ENCODE assay signal across 21 cellular contexts in the genomic region with DNA sequence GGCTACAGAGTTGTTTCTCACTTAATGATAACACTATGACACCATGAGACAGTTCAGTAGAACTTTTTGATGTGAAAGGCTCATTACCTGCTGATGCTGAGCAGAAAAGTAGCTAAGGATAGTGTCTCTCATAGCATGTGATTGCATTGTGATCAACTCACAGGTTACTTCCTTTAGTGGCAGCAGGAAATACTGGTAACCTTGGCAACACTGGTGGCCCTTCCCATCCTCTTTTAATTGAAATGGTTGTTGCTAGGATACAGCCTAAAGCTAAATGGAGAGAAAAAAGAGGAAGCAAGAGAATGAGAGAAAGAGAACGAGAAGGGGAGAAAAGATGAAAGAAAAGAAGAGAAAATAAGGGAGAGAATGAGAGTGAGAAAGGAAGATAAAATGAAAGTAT.
A peak's percentile ranks its signal among the peaks of the same experiment; 100 is the strongest.
DNase-seq lines count a peak whose midpoint lies in the region; ATAC-seq and TF ChIP-seq lines count a peak whose summit lies in the region.
"Had no signal": no experiment of that assay in that cellular context is flagged by ENCODE, and none has a peak within 500 bp of the region (broad histone marks: within the 10 kb centered on the region; RNA-seq: fewer than 3 reads in every experiment).

No MANE protein-coding gene starts in this region.

- H3K9me3 Mint-ChIP-seq in neural crest cell = peaks cover 2% of the 10 kb centered on the region
- H3K9me3 Mint-ChIP-seq: activated naive CD8-positive, alpha-beta T cell treated with anti-CD3 and anti-CD28 coated beads, Interleukin-2, amount 50 U/mL, for 24 hours; mesothelial cell of epicardium had no signal

- no peaks in the 10 kb centered on the region for H3K36me3 ChIP-seq in GM23248 (ENCODE audit: low read depth)
- H3K36me3 ChIP-seq: cardiac muscle cell, Peyer's patch, right atrium auricular region, stomach, vagina had no signal

- WGBS in GM23248 (ENCODE audit: low coverage in 1 of 2, low lambda C conversion rate in 2 of 2, missing lambda C conversion rate in 2 of 2), 2 experiments = 64 to 76% methylated on average over 1 of the region's 1 CpG

- H3K27ac ChIP-seq in GM23248 = no peak overlapping the region
- H3K27ac ChIP-seq: cardiac muscle cell, hepatocyte, Peyer's patch, right atrium auricular region, stomach, vagina had no signal

- in situ Hi-C loops in GM23248 (cut with MboI) = no loop called here

- no peak for TF ChIP-seq CTCF in neural crest cell (conservative IDR thresholded peaks at IDR 0.05)

- H3K27me3 ChIP-seq in GM23248 (replicated peaks; ENCODE audit: insufficient read depth) = no peaks in the 10 kb centered on the region
- H3K27me3 ChIP-seq: cardiac muscle cell, hepatocyte, Peyer's patch, right atrium auricular region, stomach, vagina had no signal

- H3K27ac Mint-ChIP-seq in neural crest cell (ENCODE audit: unreplicated experiment) = peak overlapping the region; percentile 0
- H3K27ac Mint-ChIP-seq: activated naive CD8-positive, alpha-beta T cell treated with anti-CD3 and anti-CD28 coated beads, Interleukin-2, amount 50 U/mL, for 24 hours; mesothelial cell of epicardium had no signal

- no peak overlapping the region for H2AFZ ChIP-seq in GM23248
- H2AFZ ChIP-seq: hepatocyte had no signal

- H3K4me3 ChIP-seq in GM23248 = no peak overlapping the region
- H3K4me3 ChIP-seq: cardiac muscle cell, hepatocyte, Peyer's patch, right atrium auricular region, stomach, vagina had no signal

- H3K4me3 Mint-ChIP-seq in neural crest cell = no peak overlapping the region
- H3K4me3 Mint-ChIP-seq: activated naive CD8-positive, alpha-beta T cell treated with anti-CD3 and anti-CD28 coated beads, Interleukin-2, amount 50 U/mL, for 24 hours; mesothelial cell of epicardium had no signal

- no peak overlapping the region for H3K4me2 ChIP-seq in GM23248 (ENCODE audit: unreplicated experiment)
- H3K4me2 ChIP-seq: hepatocyte, SK-N-SH had no signal

- H3K9me2 ChIP-seq in GM23248 (ENCODE audit: insufficient read depth) = no peaks in the 10 kb centered on the region
- H3K9me2 ChIP-seq: SK-N-SH had no signal

- H3K4me1 ChIP-seq in GM23248 (ENCODE audit: insufficient read depth) = no peaks in the 10 kb centered on the region
- H3K4me1 ChIP-seq: Peyer's patch, right atrium auricular region, stomach, vagina had no signal

- H3K27me3 Mint-ChIP-seq in neural crest cell (ENCODE audit: low read depth) = no peaks in the 10 kb centered on the region

- no peaks in the 10 kb centered on the region for H3F3A ChIP-seq in GM23248 (ENCODE audit: insufficient read depth)

- peaks cover 13% of the 10 kb centered on the region for H3K4me1 Mint-ChIP-seq in neural crest cell

- no peak overlapping the region for H3K9ac ChIP-seq in GM23248
- H3K9ac ChIP-seq: SK-N-SH had no signal

- H3K9me3 ChIP-seq in GM23248 (ENCODE audit: low read depth) = no peaks in the 10 kb centered on the region
- H3K9me3 ChIP-seq: Peyer's patch, right atrium auricular region, SK-N-SH, stomach, vagina had no signal

- peak; percentile 38 to 43 for DNase-seq in NCI-H2081 (lab: John Stamatoyannopoulos, UW)
- no peak for DNase-seq in NCI-H2081 treated with DMSO at 0.1 percent for 48 hours (lab: John Stamatoyannopoulos, UW)
- peak; percentile 21 for DNase-seq in NAMALWA (ENCODE audit: low spot score)
- DNase-seq in OCI-M1 (lab: John Stamatoyannopoulos, UW) = peak; percentile 42
- no peak for DNase-seq in neural crest cell (ENCODE audit: low read depth, low spot score)
- DNase-seq in GM23248 = no peak
- no peak for DNase-seq in stimulated activated CD4-positive, alpha-beta T cell treated with anti-CD3 and anti-CD28 coated beads, Interleukin-4, amount 100 ng/mL, for 1 hour
- DNase-seq: activated CD4-positive, alpha-beta T cell treated with anti-CD3 and anti-CD28 coated beads, Interleukin-2, amount 50 U/mL, for 4 hours; activated naive CD8-positive, alpha-beta T cell treated with anti-CD3 and anti-CD28 coated beads, Interleukin-2, amount 50 U/mL, for 24 hours; activated T-cell treated with anti-CD3 and anti-CD28 coated beads, Interleukin-2, amount 50 U/mL, for 48 hours; GF-D8; Kasumi-1; Peyer's patch; SK-N-SH; stomach had no signal

- no peaks in the 10 kb centered on the region for H3K36me3 Mint-ChIP-seq in neural crest cell (ENCODE audit: low read depth)
- H3K36me3 Mint-ChIP-seq: mesothelial cell of epicardium had no signal

- H4K20me1 ChIP-seq in GM23248 (ENCODE audit: insufficient read depth) = no peaks in the 10 kb centered on the region

- ATAC-seq in GM21717 (IDR thresholded peaks at IDR 0.05; ENCODE audit: unreplicated experiment) = no peak
- ATAC-seq: activated naive CD8-positive, alpha-beta T cell treated with anti-CD3 and anti-CD28 coated beads, Interleukin-2, amount 50 U/mL, for 24 hours had no signal

- H3K79me2 ChIP-seq in GM23248 (ENCODE audit: insufficient read depth) = no peaks in the 10 kb centered on the region
- H3K79me2 ChIP-seq: hepatocyte had no signal

Comparison
In these comparisons a context has a peak if more than half of its experiments do, and no peak if none do; other contexts are left out.
1. DNase-seq: peak in NCI-H2081 (2 of 2), NAMALWA (single experiment) and OCI-M1 (single experiment); none in NCI-H2081 treated with DMSO at 0.1 percent for 48 hours (single experiment), neural crest cell (single experiment), GM23248 (single experiment) and stimulated activated CD4-positive, alpha-beta T cell treated with anti-CD3 and anti-CD28 coated beads, Interleukin-4, amount 100 ng/mL, for 1 hour (single experiment).